24 cellular contexts compared by ENCODE assay signal in genomic region chr16:14419817-14420216, GRCh38.
"Had no signal": no experiment of that assay in that cellular context is flagged by ENCODE, and none has a peak within 500 bp of the region (broad histone marks: within the 10 kb centered on the region; RNA-seq: fewer than 3 reads in every experiment).

No MANE protein-coding gene starts in this region.

- DNase-seq: activated CD4-positive, alpha-beta memory T cell treated with anti-CD3 and anti-CD28 coated beads, Interleukin-2, amount 10 ng/mL, durations not matched to agents 7 days and 5 days; activated CD4-positive, alpha-beta T cell treated with anti-CD3 and anti-CD28 coated beads for 48 hours; activated effector memory CD4-positive, alpha-beta T cell treated with Interleukin-2 at 50 U/mL for 16 hours; activated naive CD4-positive, alpha-beta T cell treated with anti-CD3 and anti-CD28 coated beads for 36 hours; activated naive CD8-positive, alpha-beta T cell treated with anti-CD3 and anti-CD28 coated beads, Interleukin-2, amount 10 ng/mL, durations not matched to agents 7 days and 5 days; activated T-cell treated with anti-CD3 and anti-CD28 coated beads, Interleukin-2, amount 50 U/mL, for 72 hours; amniotic stem cell; cortex of kidney; left colon; lower lobe of right lung; mesendoderm; naive B cell; right cardiac atrium; stimulated activated CD4-positive, alpha-beta T cell treated with anti-CD3 and anti-CD28 coated beads, Interleukin-2, amount 100 ng/mL, for 24 hours; stomach; T1000; trophoblast cell had no signal

- H3K4me2 ChIP-seq: neural progenitor cell had no signal

- H3K4me1 Mint-ChIP-seq: activated CD4-positive, alpha-beta memory T cell treated with anti-CD3 and anti-CD28 coated beads, Interleukin-2, amount 10 ng/mL, durations not matched to agents 7 days and 5 days; activated naive CD8-positive, alpha-beta T cell treated with anti-CD3 and anti-CD28 coated beads, Interleukin-2, amount 10 ng/mL, durations not matched to agents 7 days and 5 days; stimulated activated effector memory CD8-positive, alpha-beta T cell treated with anti-CD3 and anti-CD28 coated beads, Interleukin-12 subunit alpha, Interleukin-12 subunit beta, amount 100 ng/mL, for 72 hours had no signal

- H3K27me3 ChIP-seq: neural progenitor cell, stomach, suprapubic skin, vagina had no signal

- H2AFZ ChIP-seq: neural progenitor cell had no signal

- H3K36me3 Mint-ChIP-seq: activated naive CD8-positive, alpha-beta T cell treated with anti-CD3 and anti-CD28 coated beads, Interleukin-2, amount 10 ng/mL, durations not matched to agents 7 days and 5 days; stimulated activated effector memory CD8-positive, alpha-beta T cell treated with anti-CD3 and anti-CD28 coated beads, Interleukin-12 subunit alpha, Interleukin-12 subunit beta, amount 100 ng/mL, for 72 hours had no signal

- H3K27me3 Mint-ChIP-seq: activated CD4-positive, alpha-beta memory T cell treated with anti-CD3 and anti-CD28 coated beads, Interleukin-2, amount 10 ng/mL, durations not matched to agents 7 days and 5 days; activated naive CD8-positive, alpha-beta T cell treated with anti-CD3 and anti-CD28 coated beads, Interleukin-2, amount 10 ng/mL, durations not matched to agents 7 days and 5 days; naive B cell had no signal

- H3K27ac ChIP-seq: epithelial cell of prostate, lower lobe of right lung, neural progenitor cell, skin epidermis, vagina had no signal

- H3K9me3 ChIP-seq: lower lobe of right lung, prostate gland, stomach, suprapubic skin, vagina had no signal

- H3K4me1 ChIP-seq: lower lobe of right lung, neural progenitor cell, suprapubic skin, vagina had no signal

- H3K4me3 ChIP-seq: lower lobe of right lung, neural progenitor cell, prostate gland, skin epidermis, stomach, suprapubic skin, vagina had no signal

- H3K27ac Mint-ChIP-seq: activated CD4-positive, alpha-beta memory T cell treated with anti-CD3 and anti-CD28 coated beads, Interleukin-2, amount 10 ng/mL, durations not matched to agents 7 days and 5 days; activated naive CD4-positive, alpha-beta T cell treated with anti-CD3 and anti-CD28 coated beads for 36 hours; activated naive CD8-positive, alpha-beta T cell treated with anti-CD3 and anti-CD28 coated beads, Interleukin-2, amount 10 ng/mL, durations not matched to agents 7 days and 5 days; activated T-cell treated with anti-CD3 and anti-CD28 coated beads, Interleukin-2, amount 50 U/mL, for 72 hours; neural progenitor cell; stimulated activated effector memory CD8-positive, alpha-beta T cell treated with anti-CD3 and anti-CD28 coated beads, Interleukin-12 subunit alpha, Interleukin-12 subunit beta, amount 100 ng/mL, for 72 hours had no signal

- ATAC-seq: activated T-cell treated with anti-CD3 and anti-CD28 coated beads, Interleukin-2, amount 50 U/mL, for 72 hours; left colon; stimulated activated effector memory CD8-positive, alpha-beta T cell treated with anti-CD3 and anti-CD28 coated beads, Interleukin-12 subunit alpha, Interleukin-12 subunit beta, amount 100 ng/mL, for 72 hours had no signal

- H3K4me3 Mint-ChIP-seq: activated CD4-positive, alpha-beta memory T cell treated with anti-CD3 and anti-CD28 coated beads, Interleukin-2, amount 10 ng/mL, durations not matched to agents 7 days and 5 days; activated naive CD4-positive, alpha-beta T cell treated with anti-CD3 and anti-CD28 coated beads for 36 hours; activated naive CD8-positive, alpha-beta T cell treated with anti-CD3 and anti-CD28 coated beads, Interleukin-2, amount 10 ng/mL, durations not matched to agents 7 days and 5 days; activated T-cell treated with anti-CD3 and anti-CD28 coated beads, Interleukin-2, amount 50 U/mL, for 72 hours; neural progenitor cell; stimulated activated effector memory CD8-positive, alpha-beta T cell treated with anti-CD3 and anti-CD28 coated beads, Interleukin-12 subunit alpha, Interleukin-12 subunit beta, amount 100 ng/mL, for 72 hours had no signal

- H3K9me3 Mint-ChIP-seq: activated CD4-positive, alpha-beta memory T cell treated with anti-CD3 and anti-CD28 coated beads, Interleukin-2, amount 10 ng/mL, durations not matched to agents 7 days and 5 days; activated naive CD4-positive, alpha-beta T cell treated with anti-CD3 and anti-CD28 coated beads for 36 hours; stimulated activated effector memory CD8-positive, alpha-beta T cell treated with anti-CD3 and anti-CD28 coated beads, Interleukin-12 subunit alpha, Interleukin-12 subunit beta, amount 100 ng/mL, for 72 hours had no signal

- H3K36me3 ChIP-seq: lower lobe of right lung, neural progenitor cell, prostate gland, stomach, suprapubic skin, vagina had no signal

- H3K9ac ChIP-seq: neural progenitor cell had no signal
